In the genomic region with DNA sequence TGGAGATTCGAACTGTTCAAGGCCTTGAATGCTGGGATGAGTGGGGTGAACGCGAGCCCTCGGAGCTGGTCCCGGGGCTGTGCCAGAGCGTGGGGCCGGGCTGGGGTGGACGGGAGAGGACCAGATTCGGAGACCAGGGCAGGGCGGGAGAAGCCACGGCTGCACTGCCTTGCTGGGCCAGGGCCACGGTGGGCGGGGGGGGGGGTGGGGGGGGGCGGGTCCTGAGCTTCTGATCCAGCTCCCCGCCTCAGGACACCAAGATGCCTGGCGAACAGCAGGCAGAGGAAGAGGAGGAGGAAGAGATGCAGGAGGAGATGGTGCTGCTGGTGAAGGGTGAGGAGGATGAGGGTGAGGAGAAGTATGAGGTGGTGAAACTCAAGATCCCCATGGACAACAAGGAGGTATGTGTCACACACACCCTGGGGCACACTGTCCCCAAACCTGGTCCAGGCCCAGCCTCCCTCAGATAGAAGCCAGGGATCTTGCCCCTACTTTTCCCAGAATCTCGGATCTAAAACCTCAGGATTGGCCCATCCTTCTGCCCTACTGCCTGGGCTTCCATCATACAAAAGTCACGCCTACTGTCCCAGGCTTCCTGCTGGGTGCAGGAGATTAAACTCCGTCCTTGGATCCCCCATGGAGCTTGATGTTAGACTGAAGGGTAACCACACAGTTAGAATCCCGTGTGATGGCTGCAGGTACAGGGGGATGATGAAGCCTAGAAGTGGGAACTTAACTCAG, we compare ENCODE assay signal across 8 cellular contexts. TPM values are rescaled to one million over a fixed set of nuclear protein-coding genes. Genes with fewer than 3 reads are reported as not detected.
DNase-seq lines count a peak whose midpoint lies in the region; ATAC-seq, FAIRE-seq and TF ChIP-seq lines count a peak whose summit lies in the region.

No MANE protein-coding gene starts in this region.

- H3K36me3 ChIP-seq in CD4-positive, CD25-positive, alpha-beta regulatory T cell (ENCODE audit: control insufficient read depth, insufficient read depth, low read length) = peaks cover 5% of the 10 kb centered on the region
- H3K36me3 ChIP-seq in K562 (ENCODE audit: control insufficient read depth, insufficient read depth, low read length) = peaks cover 34% of the 10 kb centered on the region; the same call in 2 of the 3 replicates
- peaks cover 3 to 8% of the 10 kb centered on the region in 2 experiments for H3K36me3 ChIP-seq in keratinocyte (ENCODE audit: control insufficient read depth in 2 of 2, extremely low read depth in 1 of 2, insufficient read depth in 2 of 2, low read length in 2 of 2)
- peaks cover 9% of the 10 kb centered on the region for H3K36me3 ChIP-seq in thoracic aorta

- peak overlapping the region; percentile 58 to 99 (median 77) for H3K4me3 Mint-ChIP-seq in CD4-positive, CD25-positive, alpha-beta regulatory T cell

- H4K20me1 ChIP-seq in K562 (replicated peaks; ENCODE audit: control insufficient read depth, insufficient read depth, low read length) = no peaks in the 10 kb centered on the region
- no peaks in the 10 kb centered on the region for H4K20me1 ChIP-seq in keratinocyte (ENCODE audit: control insufficient read depth, extremely low read depth, insufficient read depth, low read length)

- H2AFZ ChIP-seq in K562 (ENCODE audit: low read depth, low read length) (peak overlapping the region; percentile 96), keratinocyte (ENCODE audit: control insufficient read depth, low read length) (peak overlapping the region; percentile 62)

- BruUV-seq in K562 (replicated peaks; lab: Mats Ljungman, UMichigan) = TSS peak; percentile 68

- no peak for DNase-seq in CD4-positive, CD25-positive, alpha-beta regulatory T cell
- no peak for DNase-seq in HFF-Myc (ENCODE audit: extremely low read depth, low read depth)
- peak in 2 of 4 experiments; percentile 51 to 67 for DNase-seq in K562 (ENCODE audit: extremely low read depth in 1 of 4, low spot score in 3 of 4)
- DNase-seq in keratinocyte (ENCODE audit: low read depth, low spot score) = no peak
- DNase-seq in thoracic aorta (ENCODE audit: low spot score) = no peak
- DNase-seq in activated CD4-positive, CD25-positive, alpha-beta regulatory T cell (lab: John Stamatoyannopoulos, UW) = no peak
- DNase-seq in inferior parietal cortex (ENCODE audit: extremely low spot score) = no peak

- peaks cover 22% of the 10 kb centered on the region for H3K4me1 ChIP-seq in CD4-positive, CD25-positive, alpha-beta regulatory T cell (ENCODE audit: control insufficient read depth, insufficient read depth, low read length, poor library complexity, severe bottlenecking)
- H3K4me1 ChIP-seq in K562 (replicated peaks in 1 of 2; ENCODE audit: control insufficient read depth in 2 of 2, insufficient read depth in 2 of 2, low read length in 2 of 2) = peaks cover 15 to 28% of the 10 kb centered on the region in 2 experiments; a peak in 4 of 5 replicates
- H3K4me1 ChIP-seq in keratinocyte (ENCODE audit: control insufficient read depth, extremely low read depth, insufficient read depth, low read length) = peaks cover 12% of the 10 kb centered on the region
- H3K4me1 ChIP-seq in thoracic aorta (ENCODE audit: control insufficient read depth in 1 of 2, low read depth in 2 of 2) = peaks cover 14 to 28% of the 10 kb centered on the region in 2 donors

- H3K27me3 ChIP-seq in CD4-positive, CD25-positive, alpha-beta regulatory T cell (ENCODE audit: control insufficient read depth, insufficient read depth, low read length) = no peaks in the 10 kb centered on the region
- H3K27me3 ChIP-seq in K562 (ENCODE audit: control insufficient read depth in 2 of 2, insufficient read depth in 2 of 2, low read length in 2 of 2) (no peaks in the 10 kb centered on the region), keratinocyte (ENCODE audit: control insufficient read depth, extremely low read depth, insufficient read depth, low read length) (no peaks in the 10 kb centered on the region), thoracic aorta (replicated peaks; ENCODE audit: insufficient read depth) (no peaks in the 10 kb centered on the region)

- H3K9me1 ChIP-seq in K562 (ENCODE audit: control insufficient read depth, insufficient read depth, low read length) = no peaks in the 10 kb centered on the region
- peaks cover 4% of the 10 kb centered on the region for H3K9me1 ChIP-seq in keratinocyte (ENCODE audit: control insufficient read depth, extremely low read depth, insufficient read depth, low read length)

- peaks cover 5% of the 10 kb centered on the region for H3K36me3 Mint-ChIP-seq in CD4-positive, CD25-positive, alpha-beta regulatory T cell

- intact Hi-C loops in K562 (cut with micrococcal nuclease) = loop anchor here (5.0 kb wide), 2 partner anchors 36 to 51 kb away; a partner anchor contains a TSS

- dilution Hi-C loops in keratinocyte (cut with MboI; ENCODE audit: extremely low pct_ligation_motif_present, low sequenced_read_pairs) = no loop called here

- FAIRE-seq in K562 (lab: Jason Lieb, UNC) = no peak
- no peak for FAIRE-seq in keratinocyte (lab: Jason Lieb, UNC)

- no peaks in the 10 kb centered on the region for H3K27me3 Mint-ChIP-seq in CD4-positive, CD25-positive, alpha-beta regulatory T cell

- peak overlapping the region in 1 of 3 donors; percentile 59 for H3K27ac Mint-ChIP-seq in CD4-positive, CD25-positive, alpha-beta regulatory T cell

- no peak for TF ChIP-seq RAD21 in K562 (CRISPR knock-in tag; conservative IDR thresholded peaks at IDR 0.05 in 1 of 2, IDR thresholded peaks at IDR 0.05 in 1 of 2)

- H3K4me2 ChIP-seq in K562 (ENCODE audit: insufficient read depth, low read length) (peak overlapping the region; percentile 97), keratinocyte (ENCODE audit: control insufficient read depth, extremely low read depth, insufficient read depth, low read depth, low read length) (peak overlapping the region; percentile 86)

- 6% methylated on average over 12 of the region's 20 CpGs for WGBS in K562 (ENCODE audit: insufficient coverage, low coverage, missing lambda C conversion rate)

- H3K9me3 Mint-ChIP-seq in CD4-positive, CD25-positive, alpha-beta regulatory T cell = no peaks in the 10 kb centered on the region

- in situ Hi-C loops in K562 (cut with MboI) = loop anchor here (10.0 kb wide), 1 partner anchor 213 kb away; a partner anchor contains a TSS

- no peak for ATAC-seq in CD4-positive, CD25-positive, alpha-beta regulatory T cell (ENCODE audit: low read depth in 2 of 2)
- ATAC-seq in K562 (peak; percentile 33), thoracic aorta (ENCODE audit: insufficient number of reproducible peaks, low FRiP score, low read depth) (peak; percentile 11), GM18511 (IDR thresholded peaks at IDR 0.05; ENCODE audit: unreplicated experiment) (no peak)

- TF ChIP-seq POLR2A in K562 (conservative IDR thresholded peaks at IDR 0.05) = no peak

- no peaks in the 10 kb centered on the region for H3K9me3 ChIP-seq in CD4-positive, CD25-positive, alpha-beta regulatory T cell (ENCODE audit: control insufficient read depth in 2 of 2, low read length in 2 of 2)
- no peaks in the 10 kb centered on the region for H3K9me3 ChIP-seq in K562 (replicated peaks; ENCODE audit: control insufficient read depth, insufficient read depth, low read depth, low read length)
- H3K9me3 ChIP-seq in keratinocyte (ENCODE audit: control insufficient read depth, low read depth, low read length) = no peaks in the 10 kb centered on the region
- no peaks in the 10 kb centered on the region for H3K9me3 ChIP-seq in thoracic aorta

- no peak for TF ChIP-seq EP300 in K562 (IDR thresholded peaks at IDR 0.05; ENCODE audit: low read length)

- no peak overlapping the region for H3K4me3 ChIP-seq in CD4-positive, CD25-positive, alpha-beta regulatory T cell (ENCODE audit: low read depth, low read length)
- H3K4me3 ChIP-seq in HFF-Myc (replicated peaks; ENCODE audit: low read depth, low read length) = peak overlapping the region; percentile 76
- H3K4me3 ChIP-seq in K562 = peak overlapping the region; percentile 80
- H3K4me3 ChIP-seq in keratinocyte (ENCODE audit: control insufficient read depth in 2 of 3, extremely low read depth in 1 of 3, insufficient read depth in 2 of 3, low read depth in 1 of 3, low read length in 3 of 3) = peak overlapping the region; percentile 53 to 79 (median 79)
- H3K4me3 ChIP-seq in thoracic aorta = peak overlapping the region; percentile 87

- peaks cover 5 to 35% (median 21%) of the 10 kb centered on the region in 4 donors for H3K4me1 Mint-ChIP-seq in CD4-positive, CD25-positive, alpha-beta regulatory T cell

- peak overlapping the region; percentile 69 to 97; a peak in 3 of 4 replicates for H3K9ac ChIP-seq in K562 (ENCODE audit: insufficient read depth in 1 of 2, low read depth in 2 of 2, low read length in 2 of 2)
- peak overlapping the region; percentile 83 for H3K9ac ChIP-seq in keratinocyte (ENCODE audit: control insufficient read depth, extremely low read depth, insufficient read depth, low read length)

- peak overlapping the region; percentile 69 for H3K27ac ChIP-seq in CD4-positive, CD25-positive, alpha-beta regulatory T cell (ENCODE audit: insufficient read depth, low read length, poor library complexity, severe bottlenecking)
- H3K27ac ChIP-seq in K562 (ENCODE audit: extremely low read depth, low read depth, low read length) (peak overlapping the region; percentile 81), keratinocyte (ENCODE audit: control insufficient read depth, insufficient read depth, low read length) (peak overlapping the region; percentile 40), thoracic aorta (peak overlapping the region; percentile 90 to 95)

- H3K79me2 ChIP-seq in K562 (ENCODE audit: control insufficient read depth, insufficient read depth, low read length) (peaks cover 29% of the 10 kb centered on the region; the same call in 2 of the 3 replicates), keratinocyte (ENCODE audit: control insufficient read depth, insufficient read depth, low read length) (peaks cover 6% of the 10 kb centered on the region)

- CTCF ChIA-PET in K562 (lab: Yijun Ruan, JAX; ENCODE audit: low intra/inter-chr PET ratio) = no interaction called here

- POLR2A ChIA-PET in K562 (lab: Yijun Ruan, JAX) = interaction anchor here (0.7 to 1.7 kb wide), 7 partner anchors 12 to 630 kb away, joined by 3 to 9 read pairs (median 3); a partner anchor contains a TSS

- TF ChIP-seq CTCF in HFF-Myc (IDR thresholded peaks at IDR 0.05; ENCODE audit: low read depth, low read length, missing control alignments) = no peak
- no peak for TF ChIP-seq CTCF in K562 (IDR thresholded peaks at IDR 0.05 in 2 of 3, conservative IDR thresholded peaks at IDR 0.05 in 1 of 3; ENCODE audit: insufficient read depth in 2 of 3, low read depth in 1 of 3, low read length in 3 of 3)
- TF ChIP-seq CTCF in keratinocyte (optimal IDR thresholded peaks at IDR 0.05 in 1 of 3, IDR thresholded peaks at IDR 0.05 in 1 of 3, conservative IDR thresholded peaks at IDR 0.05 in 1 of 3; ENCODE audit: extremely low read depth in 1 of 3, insufficient read depth in 2 of 3, low read length in 3 of 3) = no peak
- no peak for TF ChIP-seq CTCF in thoracic aorta (IDR thresholded peaks at IDR 0.05)

RNA-seq across cellular contexts. Expression of a gene that starts 0.6 kb away (rescaled TPM):
- total RNA-seq in CD4-positive, CD25-positive, alpha-beta regulatory T cell = 2.3 TPM
- polyA plus RNA-seq in CD4-positive, CD25-positive, alpha-beta regulatory T cell = 1 to 10 TPM; 1.7 to 3.8 (median 3.3) TPM
- 11.2 and 27.3 TPM in 2 replicates for total RNA-seq in K562 (2011; cell fraction: chromatin; rRNA removed; ENCODE audit: low replicate concordance)
- total RNA-seq in K562 (2011; cell fraction: nucleolus; rRNA removed) = 18.3 and 18.7 TPM in 2 replicates
- total RNA-seq in K562 (2011; cell fraction: nucleoplasm; rRNA removed) = 23.9 and 39.2 TPM in 2 replicates
- 11.2 and 12.2 TPM in 2 replicates for total RNA-seq in K562 (2014; rRNA removed)
- 3.2 and 3.6 TPM in 2 replicates for total RNA-seq in K562 (2014; rRNA removed; fragmentation: Illumina TruSeq; extraction: Trizol)
- total RNA-seq in K562 (2015; rRNA removed; fragmentation: Illumina TruSeq; extraction: Trizol) = 3.8 and 4.4 TPM in 2 replicates
- total RNA-seq in K562 (2021) = 11.6 and 11.9 TPM in 2 replicates
- polyA plus RNA-seq in K562 (2011; rRNA removed) = 4.3 and 5.1 TPM in 2 replicates
- polyA plus RNA-seq in K562 (2011; cell fraction: cytosol; rRNA removed) = 7.5 and 37.3 TPM in 2 replicates
- 5.7 and 14.8 TPM in 2 replicates for polyA plus RNA-seq in K562 (2011; cell fraction: nucleus; rRNA removed)
- polyA plus RNA-seq in K562 (2012) = 6.0 and 7.0 TPM in 2 replicates
- 2.9 and 3.2 TPM in 2 replicates for polyA plus RNA-seq in K562 (2014; fragmentation: Illumina TruSeq; extraction: Trizol)
- polyA plus RNA-seq in K562 (2014; fragmentation: Nextera tagmentation; extraction: Ambion mirVana) = 1 to 10 TPM; 1.5 to 1.7 TPM
- polyA plus RNA-seq in K562 (2014; rRNA removed) = 8.3 and 12.6 TPM in 2 replicates
- 3.7 and 5.0 TPM in 2 replicates for polyA minus RNA-seq in K562 (2011; rRNA and poly(A)+ RNA removed)
- polyA minus RNA-seq in K562 (2011; cell fraction: cytosol; rRNA and poly(A)+ RNA removed) = 2.2 and 4.0 TPM in 2 replicates
- polyA minus RNA-seq in K562 (2011; cell fraction: nucleus; rRNA and poly(A)+ RNA removed) = 3.8 and 4.2 TPM in 2 replicates
- polyA plus RNA-seq in keratinocyte = 2.8 to 4.1 TPM (median 4.0 TPM) in 3 replicates
- polyA plus RNA-seq in keratinocyte (2011; ENCODE audit: low read depth) = 0.59 TPM
- polyA plus RNA-seq in keratinocyte (2011; cell fraction: cytosol; rRNA removed) = 2.9 and 5.2 TPM in 2 replicates
- polyA plus RNA-seq in keratinocyte (2011; cell fraction: nucleus; rRNA removed) = 2.1 and 4.1 TPM in 2 replicates
- polyA plus RNA-seq in keratinocyte (2012; ENCODE audit: low replicate concordance) = 1.7 and 3.3 TPM in 2 replicates
- 1.0 to 4.3 TPM (median 3.9 TPM) in 3 replicates for polyA minus RNA-seq in keratinocyte
- 6.1 TPM for polyA minus RNA-seq in keratinocyte (2011; cell fraction: cytosol; rRNA and poly(A)+ RNA removed)
- 1.7 and 2.2 TPM in 2 replicates for polyA minus RNA-seq in keratinocyte (2011; cell fraction: nucleus; rRNA and poly(A)+ RNA removed)
- 10 to 100 TPM; 21.8 to 25.7 TPM for total RNA-seq in thoracic aorta

RNA-seq across cellular contexts. Expression of a gene that starts 12.7 kb away (rescaled TPM):
- total RNA-seq in CD4-positive, CD25-positive, alpha-beta regulatory T cell = 6.0 TPM
- 1 to 10 TPM; 4.5 to 8.0 (median 6.7) TPM for polyA plus RNA-seq in CD4-positive, CD25-positive, alpha-beta regulatory T cell
- total RNA-seq in K562 (2011; cell fraction: chromatin; rRNA removed; ENCODE audit: low replicate concordance) = 9.7 and 12.9 TPM in 2 replicates
- total RNA-seq in K562 (2011; cell fraction: nucleolus; rRNA removed) = 10.7 and 14.3 TPM in 2 replicates
- 6.7 and 7.0 TPM in 2 replicates for total RNA-seq in K562 (2011; cell fraction: nucleoplasm; rRNA removed)
- total RNA-seq in K562 (2014; rRNA removed) = 8.6 and 10.8 TPM in 2 replicates
- 3.3 and 3.4 TPM in 2 replicates for total RNA-seq in K562 (2014; rRNA removed; fragmentation: Illumina TruSeq; extraction: Trizol)
- 7.4 and 7.7 TPM in 2 replicates for total RNA-seq in K562 (2015; rRNA removed; fragmentation: Illumina TruSeq; extraction: Trizol)
- 9.0 and 11.6 TPM in 2 replicates for total RNA-seq in K562 (2021)
- polyA plus RNA-seq in K562 (2011; rRNA removed) = 3.6 and 4.7 TPM in 2 replicates
- polyA plus RNA-seq in K562 (2011; cell fraction: cytosol; rRNA removed) = 3.9 and 10.6 TPM in 2 replicates
- 4.6 and 11.2 TPM in 2 replicates for polyA plus RNA-seq in K562 (2011; cell fraction: nucleus; rRNA removed)
- 6.1 and 7.6 TPM in 2 replicates for polyA plus RNA-seq in K562 (2012)
- 4.6 and 8.2 TPM in 2 replicates for polyA plus RNA-seq in K562 (2014; fragmentation: Illumina TruSeq; extraction: Trizol)
- polyA plus RNA-seq in K562 (2014; fragmentation: Nextera tagmentation; extraction: Ambion mirVana) = under 1 TPM; 0.38 to 0.46 TPM
- 5.8 and 6.0 TPM in 2 replicates for polyA plus RNA-seq in K562 (2014; rRNA removed)
- polyA minus RNA-seq in K562 (2011; rRNA and poly(A)+ RNA removed) = 2.8 and 4.5 TPM in 2 replicates
- 3.7 and 5.3 TPM in 2 replicates for polyA minus RNA-seq in K562 (2011; cell fraction: cytosol; rRNA and poly(A)+ RNA removed)
- polyA minus RNA-seq in K562 (2011; cell fraction: nucleus; rRNA and poly(A)+ RNA removed) = 5.9 and 6.3 TPM in 2 replicates
- 3.7 to 4.3 TPM (median 3.7 TPM) in 3 replicates for polyA plus RNA-seq in keratinocyte
- 6.7 TPM for polyA plus RNA-seq in keratinocyte (2011; ENCODE audit: low read depth)
- polyA plus RNA-seq in keratinocyte (2011; cell fraction: cytosol; rRNA removed) = 2.3 and 4.2 TPM in 2 replicates
- polyA plus RNA-seq in keratinocyte (2011; cell fraction: nucleus; rRNA removed) = 4.0 and 4.5 TPM in 2 replicates
- 3.7 and 4.9 TPM in 2 replicates for polyA plus RNA-seq in keratinocyte (2012; ENCODE audit: low replicate concordance)
- polyA minus RNA-seq in keratinocyte = 3.8 to 6.8 TPM (median 4.4 TPM) in 3 replicates
- polyA minus RNA-seq in keratinocyte (2011; cell fraction: cytosol; rRNA and poly(A)+ RNA removed) = 5.0 TPM
- 2.9 and 3.1 TPM in 2 replicates for polyA minus RNA-seq in keratinocyte (2011; cell fraction: nucleus; rRNA and poly(A)+ RNA removed)
- 10 to 100 TPM; 10.9 to 11.1 TPM for total RNA-seq in thoracic aorta

RNA-seq across cellular contexts. Expression of a gene that starts 21.9 kb away (rescaled TPM):
- 20.1 TPM for total RNA-seq in CD4-positive, CD25-positive, alpha-beta regulatory T cell
- polyA plus RNA-seq in CD4-positive, CD25-positive, alpha-beta regulatory T cell = 100 to 1,000 TPM in 3 of 4 donors, 10 to 100 TPM in 1; 93.5 to 110 (median 103) TPM
- total RNA-seq in K562 (2011; cell fraction: chromatin; rRNA removed; ENCODE audit: low replicate concordance) = 20.4 and 39.9 TPM in 2 replicates
- total RNA-seq in K562 (2011; cell fraction: nucleolus; rRNA removed) = 29.6 and 33.7 TPM in 2 replicates
- 26.7 and 33.2 TPM in 2 replicates for total RNA-seq in K562 (2011; cell fraction: nucleoplasm; rRNA removed)
- total RNA-seq in K562 (2014; rRNA removed) = 74.2 and 79.0 TPM in 2 replicates
- 61.2 and 61.3 TPM in 2 replicates for total RNA-seq in K562 (2014; rRNA removed; fragmentation: Illumina TruSeq; extraction: Trizol)
- 67.4 and 75.0 TPM in 2 replicates for total RNA-seq in K562 (2015; rRNA removed; fragmentation: Illumina TruSeq; extraction: Trizol)
- total RNA-seq in K562 (2021) = 124 and 129 TPM in 2 replicates
- 107 and 120 TPM in 2 replicates for polyA plus RNA-seq in K562 (2011; rRNA removed)
- 109 and 151 TPM in 2 replicates for polyA plus RNA-seq in K562 (2011; cell fraction: cytosol; rRNA removed)
- 34.2 and 44.6 TPM in 2 replicates for polyA plus RNA-seq in K562 (2011; cell fraction: nucleus; rRNA removed)
- polyA plus RNA-seq in K562 (2012) = 56.3 and 118 TPM in 2 replicates
- polyA plus RNA-seq in K562 (2014; fragmentation: Illumina TruSeq; extraction: Trizol) = 108 and 130 TPM in 2 replicates
- 10 to 100 TPM; 45.0 to 80.6 TPM for polyA plus RNA-seq in K562 (2014; fragmentation: Nextera tagmentation; extraction: Ambion mirVana)
- 132 and 138 TPM in 2 replicates for polyA plus RNA-seq in K562 (2014; rRNA removed)
- 31.3 and 36.6 TPM in 2 replicates for polyA minus RNA-seq in K562 (2011; rRNA and poly(A)+ RNA removed)
- polyA minus RNA-seq in K562 (2011; cell fraction: cytosol; rRNA and poly(A)+ RNA removed) = 29.3 and 42.9 TPM in 2 replicates
- 10.1 and 14.4 TPM in 2 replicates for polyA minus RNA-seq in K562 (2011; cell fraction: nucleus; rRNA and poly(A)+ RNA removed)
- 68.5 to 95.8 TPM (median 88.5 TPM) in 3 replicates for polyA plus RNA-seq in keratinocyte
- polyA plus RNA-seq in keratinocyte (2011; ENCODE audit: low read depth) = 6.5 TPM
- 88.0 and 93.5 TPM in 2 replicates for polyA plus RNA-seq in keratinocyte (2011; cell fraction: cytosol; rRNA removed)
- polyA plus RNA-seq in keratinocyte (2011; cell fraction: nucleus; rRNA removed) = 33.2 and 34.7 TPM in 2 replicates
- polyA plus RNA-seq in keratinocyte (2012; ENCODE audit: low replicate concordance) = 35.7 and 81.8 TPM in 2 replicates
- 28.6 to 38.1 TPM (median 28.8 TPM) in 3 replicates for polyA minus RNA-seq in keratinocyte
- polyA minus RNA-seq in keratinocyte (2011; cell fraction: cytosol; rRNA and poly(A)+ RNA removed) = 48.5 TPM
- polyA minus RNA-seq in keratinocyte (2011; cell fraction: nucleus; rRNA and poly(A)+ RNA removed) = 6.4 and 8.3 TPM in 2 replicates
- total RNA-seq in thoracic aorta = 10 to 100 TPM; 16.7 to 24.0 TPM

RNA-seq across cellular contexts. Expression of a gene that starts 25.6 kb away (rescaled TPM):
- 198 TPM for total RNA-seq in CD4-positive, CD25-positive, alpha-beta regulatory T cell
- polyA plus RNA-seq in CD4-positive, CD25-positive, alpha-beta regulatory T cell = 100 to 1,000 TPM; 157 to 205 (median 170) TPM
- 3.4 and 4.0 TPM in 2 replicates for total RNA-seq in K562 (2011; cell fraction: chromatin; rRNA removed; ENCODE audit: low replicate concordance)
- 2.5 and 4.2 TPM in 2 replicates for total RNA-seq in K562 (2011; cell fraction: nucleolus; rRNA removed)
- 3.8 and 7.6 TPM in 2 replicates for total RNA-seq in K562 (2011; cell fraction: nucleoplasm; rRNA removed)
- total RNA-seq in K562 (2014; rRNA removed) (2.3 and 3.0 TPM in 2 replicates), K562 (2014; rRNA removed; fragmentation: Illumina TruSeq; extraction: Trizol) (1.2 TPM in 2 replicates), K562 (2015; rRNA removed; fragmentation: Illumina TruSeq; extraction: Trizol) (0.69 and 0.72 TPM in 2 replicates), K562 (2021) (4.2 and 5.6 TPM in 2 replicates), thoracic aorta (1 to 10 TPM; 3.0 to 4.2 TPM)
- polyA plus RNA-seq in K562 (2011; rRNA removed) (2.1 and 2.3 TPM in 2 replicates), K562 (2014; fragmentation: Illumina TruSeq; extraction: Trizol) (0.94 and 3.0 TPM in 2 replicates), K562 (2014; fragmentation: Nextera tagmentation; extraction: Ambion mirVana) (under 1 TPM in 1 of 2 experiments, not detected in 1; 0.23 TPM), K562 (2014; rRNA removed) (4.5 and 5.1 TPM in 2 replicates), keratinocyte (0.04 TPM in 1 of 3 replicates, not detected in the others)
- polyA plus RNA-seq in K562 (2011; cell fraction: cytosol; rRNA removed) = 3.4 TPM in 2 replicates
- polyA plus RNA-seq in K562 (2011; cell fraction: nucleus; rRNA removed) = 6.0 and 6.8 TPM in 2 replicates
- 3.3 and 4.4 TPM in 2 replicates for polyA plus RNA-seq in K562 (2012)
- polyA minus RNA-seq in K562 (2011; rRNA and poly(A)+ RNA removed) = 0.42 and 1.3 TPM in 2 replicates
- polyA minus RNA-seq in K562 (2011; cell fraction: cytosol; rRNA and poly(A)+ RNA removed) = 1.3 and 3.0 TPM in 2 replicates
- polyA minus RNA-seq in K562 (2011; cell fraction: nucleus; rRNA and poly(A)+ RNA removed) = 1.4 and 1.8 TPM in 2 replicates
- polyA plus RNA-seq in keratinocyte (2011; ENCODE audit: low read depth) = 0.27 TPM
- polyA plus RNA-seq in keratinocyte (2011; cell fraction: cytosol; rRNA removed) = 0.09 TPM in 1 of 2 replicates, not detected in the other
- polyA plus RNA-seq in keratinocyte (2011; cell fraction: nucleus; rRNA removed) = 0.08 TPM in 1 of 2 replicates, not detected in the other
- polyA plus RNA-seq in keratinocyte (2012; ENCODE audit: low replicate concordance) = 0.37 and 0.42 TPM in 2 replicates
- polyA minus RNA-seq in keratinocyte = not detected in 3 replicates
- polyA minus RNA-seq in keratinocyte (2011; cell fraction: cytosol; rRNA and poly(A)+ RNA removed) = not detected
- polyA minus RNA-seq in keratinocyte (2011; cell fraction: nucleus; rRNA and poly(A)+ RNA removed) = not detected in 2 replicates

RNA-seq across cellular contexts. Expression of a gene that starts 33.4 kb away (rescaled TPM):
- total RNA-seq in CD4-positive, CD25-positive, alpha-beta regulatory T cell = 4.1 TPM
- 1 to 10 TPM in 1 of 4 donors, not detected in 3; 1.7 TPM for polyA plus RNA-seq in CD4-positive, CD25-positive, alpha-beta regulatory T cell
- total RNA-seq in K562 (2011; cell fraction: chromatin; rRNA removed; ENCODE audit: low replicate concordance) = not detected in 2 replicates
- total RNA-seq in K562 (2011; cell fraction: nucleolus; rRNA removed) = not detected in 2 replicates
- not detected in 2 replicates for total RNA-seq in K562 (2011; cell fraction: nucleoplasm; rRNA removed)
- total RNA-seq in K562 (2014; rRNA removed) (1.7 TPM in 1 of 2 replicates, not detected in the other), K562 (2014; rRNA removed; fragmentation: Illumina TruSeq; extraction: Trizol) (not detected in 2 replicates), K562 (2015; rRNA removed; fragmentation: Illumina TruSeq; extraction: Trizol) (1.5 and 2.0 TPM in 2 replicates), K562 (2021) (1.5 and 1.7 TPM in 2 replicates), thoracic aorta (under 1 TPM in 1 of 2 donors, not detected in 1; 0.81 TPM)
- polyA plus RNA-seq in K562 (2011; rRNA removed) (0.31 TPM in 1 of 2 replicates, not detected in the other), K562 (2014; fragmentation: Illumina TruSeq; extraction: Trizol) (not detected in 2 replicates), K562 (2014; fragmentation: Nextera tagmentation; extraction: Ambion mirVana) (under 1 TPM; 0.52 to 0.73 TPM), K562 (2014; rRNA removed) (0.62 TPM in 1 of 2 replicates, not detected in the other), keratinocyte (0.82 TPM in 1 of 3 replicates, not detected in the others)
- 0.15 and 1.0 TPM in 2 replicates for polyA plus RNA-seq in K562 (2011; cell fraction: cytosol; rRNA removed)
- 1.1 TPM in 1 of 2 replicates, not detected in the other for polyA plus RNA-seq in K562 (2011; cell fraction: nucleus; rRNA removed)
- 0.53 and 3.4 TPM in 2 replicates for polyA plus RNA-seq in K562 (2012)
- not detected in 2 replicates for polyA minus RNA-seq in K562 (2011; rRNA and poly(A)+ RNA removed)
- not detected in 2 replicates for polyA minus RNA-seq in K562 (2011; cell fraction: cytosol; rRNA and poly(A)+ RNA removed)
- polyA minus RNA-seq in K562 (2011; cell fraction: nucleus; rRNA and poly(A)+ RNA removed) = not detected in 2 replicates
- polyA plus RNA-seq in keratinocyte (2011; ENCODE audit: low read depth) = not detected
- polyA plus RNA-seq in keratinocyte (2011; cell fraction: cytosol; rRNA removed) = not detected in 2 replicates
- polyA plus RNA-seq in keratinocyte (2011; cell fraction: nucleus; rRNA removed) = not detected in 2 replicates
- 1.5 TPM in 1 of 2 replicates, not detected in the other for polyA plus RNA-seq in keratinocyte (2012; ENCODE audit: low replicate concordance)
- polyA minus RNA-seq in keratinocyte = 1.8 TPM in 1 of 3 replicates, not detected in the others
- polyA minus RNA-seq in keratinocyte (2011; cell fraction: cytosol; rRNA and poly(A)+ RNA removed) = not detected
- not detected in 2 replicates for polyA minus RNA-seq in keratinocyte (2011; cell fraction: nucleus; rRNA and poly(A)+ RNA removed)

Comparison
In these comparisons a context has a peak if more than half of its experiments do, and no peak if none do; other contexts are left out.
1. ATAC-seq: peak in K562 (single experiment) and thoracic aorta (single experiment); none in CD4-positive, CD25-positive, alpha-beta regulatory T cell (0 of 2) and GM18511 (single experiment).
2. H3K27ac ChIP-seq: peak in every context shown above with its lines; median percentile 92 in thoracic aorta; 81 in K562; 69 in CD4-positive, CD25-positive, alpha-beta regulatory T cell; 40 in keratinocyte.